ENCODE assay signal across 2 cellular contexts in the genomic region with DNA sequence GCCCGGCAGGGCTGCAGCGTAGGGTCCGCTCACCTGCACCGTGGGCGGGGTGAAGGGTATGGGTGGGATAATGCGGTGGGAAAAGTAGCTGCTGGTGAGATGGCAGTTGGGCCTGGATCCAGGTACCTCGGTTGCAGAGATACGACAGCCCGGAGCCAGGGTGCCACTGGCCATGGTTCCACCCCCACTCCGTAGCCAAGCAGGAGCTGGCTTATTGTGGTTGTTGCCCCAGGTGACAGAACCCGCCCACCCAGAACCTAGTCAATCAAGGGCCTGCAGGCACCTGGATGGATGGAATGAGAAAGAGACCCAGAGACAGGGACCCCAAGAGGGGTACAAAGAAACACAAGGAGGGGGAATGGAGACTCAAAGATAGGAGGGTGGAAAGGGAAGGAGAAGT.
A peak's percentile ranks its signal among the peaks of the same experiment; 100 is the strongest.
TF ChIP-seq lines count a peak whose summit lies in the region.

No MANE protein-coding gene starts in this region.

TF ChIP-seq in HCT116, 20 proteins besides CTCF, POLR2A, EP300 and RAD21:
- TF ChIP-seq ZNF274 (IDR thresholded peaks at IDR 0.05; ENCODE audit: low read depth, low read length), result no peak
- no peak for TF ChIP-seq SIN3A (IDR thresholded peaks at IDR 0.05; ENCODE audit: low read depth)
- TF ChIP-seq FOSL1 (IDR thresholded peaks at IDR 0.05; ENCODE audit: low read depth), result no peak
- TF ChIP-seq SP1 (IDR thresholded peaks at IDR 0.05; ENCODE audit: low read depth), result no peak
TF ChIP-seq in HCT116: peak in this region for 0.

TF ChIP-seq in K562, 482 proteins besides CTCF, POLR2A, EP300 and RAD21:
- no peak for TF ChIP-seq SMAD2 (IDR thresholded peaks at IDR 0.05; ENCODE audit: low read depth, low read length)
- TF ChIP-seq, protein P1, sequence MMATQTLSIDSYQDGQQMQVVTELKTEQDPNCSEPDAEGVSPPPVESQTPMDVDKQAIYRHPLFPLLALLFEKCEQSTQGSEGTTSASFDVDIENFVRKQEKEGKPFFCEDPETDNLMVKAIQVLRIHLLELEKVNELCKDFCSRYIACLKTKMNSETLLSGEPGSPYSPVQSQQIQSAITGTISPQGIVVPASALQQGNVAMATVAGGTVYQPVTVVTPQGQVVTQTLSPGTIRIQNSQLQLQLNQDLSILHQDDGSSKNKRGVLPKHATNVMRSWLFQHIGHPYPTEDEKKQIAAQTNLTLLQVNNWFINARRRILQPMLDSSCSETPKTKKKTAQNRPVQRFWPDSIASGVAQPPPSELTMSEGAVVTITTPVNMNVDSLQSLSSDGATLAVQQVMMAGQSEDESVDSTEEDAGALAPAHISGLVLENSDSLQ (IDR thresholded peaks at IDR 0.05), result peak; percentile 60; the same call in 1 of the 2 replicates
